ENCODE assay signal across 10 cellular contexts in genomic region chr15:60605879-60606304, GRCh38.
DNase-seq lines count a peak whose midpoint lies in the region; TF ChIP-seq lines count a peak whose summit lies in the region.
"Had no signal": no experiment of that assay in that cellular context is flagged by ENCODE, and none has a peak within 500 bp of the region (broad histone marks: within the 10 kb centered on the region; RNA-seq: fewer than 3 reads in every experiment).

No MANE protein-coding gene starts in this region.

- 0 out of 2 replicates have a peak, but pooled peaks cover 1% of the 10 kb centered on the region for H3K27me3 ChIP-seq in BJ (ENCODE audit: control insufficient read depth, insufficient read depth, low read length)

- TF ChIP-seq POLR2A in erythroblast (IDR thresholded peaks at IDR 0.05; ENCODE audit: low read length) = no peak

- peaks cover 26% of the 10 kb centered on the region for H3K4me1 Mint-ChIP-seq in osteocyte (ENCODE audit: unreplicated experiment)
- no peaks in the 10 kb centered on the region for H3K4me1 Mint-ChIP-seq in CD14-positive monocyte

- POLR2A ChIA-PET in BJ (lab: Charles Lee) = no interaction called here

- H3K27me3 Mint-ChIP-seq in osteocyte (ENCODE audit: unreplicated experiment) = peaks cover 6% of the 10 kb centered on the region
- peaks cover 4 to 22% (median 8%) of the 10 kb centered on the region in 3 donors for H3K27me3 Mint-ChIP-seq in CD14-positive monocyte (ENCODE audit: low read depth in 3 of 3)

- no peaks in the 10 kb centered on the region for H3K36me3 ChIP-seq in BJ (ENCODE audit: control insufficient read depth, insufficient read depth, low read length)

- H3K4me3 Mint-ChIP-seq in osteocyte (ENCODE audit: unreplicated experiment) (peak overlapping the region; percentile 69), CD14-positive monocyte (no peak overlapping the region)
- H3K4me3 Mint-ChIP-seq: CD4-positive, CD25-positive, alpha-beta regulatory T cell had no signal

- H3K4me3 ChIP-seq in BJ (ENCODE audit: low read depth, low read length) (peak overlapping the region; percentile 28), foreskin fibroblast (ENCODE audit: low read depth in 1 of 2, low read length in 2 of 2) (peak overlapping the region; percentile 25 to 40)

- H3K36me3 Mint-ChIP-seq in osteocyte (ENCODE audit: unreplicated experiment) (peaks cover 1% of the 10 kb centered on the region), CD14-positive monocyte (no peaks in the 10 kb centered on the region)
- H3K36me3 Mint-ChIP-seq: CD4-positive, CD25-positive, alpha-beta regulatory T cell had no signal

- intact Hi-C loops in CD14-positive monocyte (cut with micrococcal nuclease) = no loop called here

- TF ChIP-seq CTCF in BJ (IDR thresholded peaks at IDR 0.05; ENCODE audit: insufficient read depth, low read depth, low read length) (no peak), foreskin fibroblast (IDR thresholded peaks at IDR 0.05; ENCODE audit: low read depth, low read length) (no peak), osteocyte (IDR thresholded peaks at IDR 0.05) (no peak), CD14-positive monocyte (IDR thresholded peaks at IDR 0.05) (no peak)

- H3K9me3 Mint-ChIP-seq in osteocyte (ENCODE audit: unreplicated experiment) = no peaks in the 10 kb centered on the region
- H3K9me3 Mint-ChIP-seq in CD14-positive monocyte = peaks cover 0 to 4% (median 0%) of the 10 kb centered on the region in 7 donors

- H3K27ac Mint-ChIP-seq in osteocyte (ENCODE audit: unreplicated experiment) (peak overlapping the region; percentile 81), CD14-positive monocyte (no peak overlapping the region)
- H3K27ac Mint-ChIP-seq: CD4-positive, CD25-positive, alpha-beta regulatory T cell had no signal

- CTCF ChIA-PET in BJ (lab: Yijun Ruan, JAX) = no interaction called here

- DNase-seq in BJ (ENCODE audit: low read depth) (peak; percentile 78), amniotic epithelial cell (ENCODE audit: low read depth) (peak; percentile 66), foreskin fibroblast (peak; percentile 72 to 86), osteocyte (ENCODE audit: extremely low spot score, unreplicated experiment) (no peak), NCI-H2107 treated with DMSO at 0.1 percent for 48 hours (lab: John Stamatoyannopoulos, UW; ENCODE audit: unreplicated experiment) (no peak), erythroblast (lab: John Stamatoyannopoulos, UW) (no peak), NCI-H1105 (lab: John Stamatoyannopoulos, UW) (no peak), CD14-positive monocyte (ENCODE audit: low spot score) (no peak)
- DNase-seq: CD4-positive, CD25-positive, alpha-beta regulatory T cell; T-helper 2 cell had no signal

Comparison
In these comparisons a context has a peak if more than half of its experiments do, and no peak if none do; other contexts are left out.
1. DNase-seq: peak in BJ (single experiment), amniotic epithelial cell (single experiment) and foreskin fibroblast (2 of 2); none in osteocyte (single experiment), NCI-H2107 treated with DMSO at 0.1 percent for 48 hours (single experiment), erythroblast (0 of 2), NCI-H1105 (single experiment) and CD14-positive monocyte (single experiment).